ENCODE assay signal across 8 cellular contexts in genomic region chr5:142324871-142325676, GRCh38. TPM values are rescaled to one million over a fixed set of nuclear protein-coding genes. Genes with fewer than 3 reads are reported as not detected.
A peak's percentile ranks its signal among the peaks of the same experiment; 100 is the strongest.
DNase-seq lines count a peak whose midpoint lies in the region; ATAC-seq, FAIRE-seq and TF ChIP-seq lines count a peak whose summit lies in the region.

SPRY4 (minus strand) TSS chr5:142325021; CDS start chr5:142315108, 9,913 bp downstream.

- TF ChIP-seq EP300 in HepG2 (IDR thresholded peaks at IDR 0.05; ENCODE audit: low read depth in 2 of 2, low read length in 2 of 2) (peak in 1 of 2 experiments; percentile 41; a peak in 1 of 4 replicates), HepG2 (CRISPR knock-in tag; IDR thresholded peaks at IDR 0.05; ENCODE audit: borderline replicate concordance) (no peak)

- TF ChIP-seq RAD21 in HepG2 (CRISPR knock-in tag; IDR thresholded peaks at IDR 0.05): peak; percentile 57; the same call in 1 of the 2 replicates

- no TSS peak for BruUV-seq in HepG2 (replicated peaks; lab: Mats Ljungman, UMichigan)

- H3K4me2 ChIP-seq in BLaER1 treated with 17β-estradiol and CSF1 and Interleukin-3, amounts not matched to agents 10 nM and 100 nM: peak within 1 kb of the TSS; percentile 86 to 99 (median 97)
- peak within 1 kb of the TSS; percentile 96 for H3K4me2 ChIP-seq in HepG2 (ENCODE audit: low read depth, low read length)

- TF ChIP-seq POLR2A in HepG2 (IDR thresholded peaks at IDR 0.05; ENCODE audit: insufficient read depth in 1 of 2, low read depth in 2 of 2, low read length in 2 of 2): peak in 1 of 2 experiments; percentile 93; a peak in 2 of 4 replicates

- POLR2A ChIA-PET in HepG2 (lab: Yijun Ruan, JAX): interaction anchor here (0.6 to 10.3 kb wide), 14 partner anchors 15 to 224 kb away, joined by 3 to 122 read pairs (median 3); no protein-coding TSS in a partner anchor

- ATAC-seq in GM19328 (IDR thresholded peaks at IDR 0.05; ENCODE audit: unreplicated experiment) (peak; percentile 73), HG03520 (IDR thresholded peaks at IDR 0.05; ENCODE audit: unreplicated experiment) (peak; percentile 71), HepG2 (peak; percentile 57)

- peaks cover 73% of the 10 kb centered on the region for H3K79me2 ChIP-seq in HepG2 (ENCODE audit: insufficient read depth, low read length)

- H3K9ac ChIP-seq in BLaER1 treated with 17β-estradiol and CSF1 and Interleukin-3, amounts not matched to agents 10 nM and 100 nM: peak within 1 kb of the TSS; percentile 80 to 97 (median 89)
- H3K9ac ChIP-seq in HepG2 (ENCODE audit: insufficient read depth, low read depth, low read length): peak within 1 kb of the TSS; percentile 88

- peaks cover 0 to 47% (median 36%) of the 10 kb centered on the region in 11 experiments; a peak in 20 of 22 replicates for H4K20me1 ChIP-seq in BLaER1 treated with 17β-estradiol and CSF1 and Interleukin-3, amounts not matched to agents 10 nM and 100 nM
- peaks cover 36% of the 10 kb centered on the region for H4K20me1 ChIP-seq in HepG2 (ENCODE audit: insufficient read depth, low read length)

- peaks cover 0 to 18% (median 5%) of the 10 kb centered on the region in 11 experiments; a peak in 10 of 22 replicates for H3K27me3 ChIP-seq in BLaER1 treated with 17β-estradiol and CSF1 and Interleukin-3, amounts not matched to agents 10 nM and 100 nM
- H3K27me3 ChIP-seq in dorsolateral prefrontal cortex (peaks cover 0 to 48% (median 0%) of the 10 kb centered on the region in 45 donors), HepG2 (ENCODE audit: control insufficient read depth in 1 of 2, insufficient read depth in 2 of 2, low read length in 2 of 2) (no peaks in the 10 kb centered on the region; a peak in 1 of 5 replicates)

- H3K4me3 ChIP-seq in BLaER1 treated with 17β-estradiol and CSF1 and Interleukin-3, amounts not matched to agents 10 nM and 100 nM: peak within 1 kb of the TSS; percentile 59 to 98 (median 90)
- H3K4me3 ChIP-seq in dorsolateral prefrontal cortex: peak within 1 kb of the TSS; percentile 37 to 95 (median 73)
- peak within 1 kb of the TSS; percentile 92 to 99 (median 98) for H3K4me3 ChIP-seq in HepG2 (replicated peaks in 1 of 3; ENCODE audit: insufficient read depth in 1 of 3, low read depth in 2 of 3, low read length in 3 of 3)

- WGBS in HepG2 (ENCODE audit: low lambda C conversion rate): 0% methylated on average over 24 of the region's 52 CpGs

- H3K9me3 ChIP-seq in BLaER1 treated with 17β-estradiol and CSF1 and Interleukin-3, amounts not matched to agents 10 nM and 100 nM (replicated peaks in 1 of 11): no peaks in the 10 kb centered on the region
- no peaks in the 10 kb centered on the region for H3K9me3 ChIP-seq in HepG2 (ENCODE audit: low read length)

- intact Hi-C loops in dorsolateral prefrontal cortex (cut with DNase I) (no loop called here), HepG2 (cut with micrococcal nuclease; ENCODE audit: unreplicated experiment) (loop anchor here (2.0 to 5.0 kb wide), 4 partner anchors 32 to 224 kb away; no protein-coding TSS in a partner anchor)

- in situ Hi-C loops in HepG2 (cut with HindIII; ENCODE audit: extremely low pct_ligation_motif_present, low pct_unique_long_range_greater_than_20kb): loop anchor here (5.0 to 25.0 kb wide), 2 partner anchors 37 to 163 kb away; no protein-coding TSS in a partner anchor

- TF ChIP-seq CTCF in dorsolateral prefrontal cortex (IDR thresholded peaks at IDR 0.05 in 54 of 56, conservative IDR thresholded peaks at IDR 0.05 in 2 of 56; ENCODE audit: low read depth in 1 of 56, partially characterized antibody in 56 of 56) (peak in 28 of 56 donors; percentile 3 to 43 (median 27)), HepG2 (CRISPR knock-in tag; IDR thresholded peaks at IDR 0.05) (no peak; the same call in 1 of the 2 replicates)

- DNase-seq in NCI-H526 treated with DMSO at 0.1 percent for 48 hours (lab: John Stamatoyannopoulos, UW) (peak; percentile 88), dorsolateral prefrontal cortex (peak; percentile 76 to 93 (median 88)), HepG2 (ENCODE audit: low spot score) (peak; percentile 97)
- peak; percentile 66 to 71 for DNase-seq in activated CD4-positive, alpha-beta T cell treated with anti-CD3 and anti-CD28 coated beads, Interleukin-2, amount 50 U/mL, for 4 hours
- peak; percentile 82 for DNase-seq in stimulated activated CD4-positive, alpha-beta T cell treated with anti-CD3 and anti-CD28 coated beads, Interleukin-2, amount 100 ng/mL, for 48 hours

- peak within 1 kb of the TSS; percentile 35 to 95 (median 86); a peak in 21 of 22 replicates for H3K27ac ChIP-seq in BLaER1 treated with 17β-estradiol and CSF1 and Interleukin-3, amounts not matched to agents 10 nM and 100 nM
- H3K27ac ChIP-seq in dorsolateral prefrontal cortex (peak within 1 kb of the TSS in 58 of 59 donors; percentile 5 to 92 (median 80)), HepG2 (ENCODE audit: extremely low read length, insufficient read depth, low read length) (peak within 1 kb of the TSS; percentile 93)

- peaks cover 0 to 10% (median 0%) of the 10 kb centered on the region in 11 experiments; a peak in 4 of 22 replicates for H3K36me3 ChIP-seq in BLaER1 treated with 17β-estradiol and CSF1 and Interleukin-3, amounts not matched to agents 10 nM and 100 nM
- no peaks in the 10 kb centered on the region; a peak in 1 of 5 replicates for H3K36me3 ChIP-seq in HepG2 (replicated peaks in 1 of 2; ENCODE audit: control insufficient read depth in 1 of 2, insufficient read depth in 2 of 2, low read length in 2 of 2)

- CTCF ChIA-PET in HepG2 (lab: Yijun Ruan, JAX; ENCODE audit: low intra/inter-chr PET ratio, low total read pairs): no interaction called here

- H2AFZ ChIP-seq in HepG2 (ENCODE audit: low read length): no peak within 1 kb of the TSS

- peak; percentile 90 for FAIRE-seq in HepG2 (lab: Jason Lieb, UNC)

- H3K4me1 ChIP-seq in BLaER1 treated with 17β-estradiol and CSF1 and Interleukin-3, amounts not matched to agents 10 nM and 100 nM: peaks cover 56 to 73% (median 65%) of the 10 kb centered on the region in 10 experiments
- H3K4me1 ChIP-seq in HepG2 (ENCODE audit: insufficient read depth, low read length): peaks cover 65% of the 10 kb centered on the region

TF ChIP-seq in HepG2, 621 proteins besides CTCF, POLR2A, EP300 and RAD21 (continues in another document):
- TF ChIP-seq ZBTB2 (CRISPR knock-in tag; IDR thresholded peaks at IDR 0.05; ENCODE audit: low read depth) (0 out of 2 replicates have a peak, but pooled peaks have one; percentile 9), TAF1 (CRISPR knock-in tag; IDR thresholded peaks at IDR 0.05) (peak; percentile 95), ZNF770 (CRISPR knock-in tag; IDR thresholded peaks at IDR 0.05) (peak; percentile 84), FOXM1 (CRISPR knock-in tag; IDR thresholded peaks at IDR 0.05) (no peak), KDM4B (CRISPR knock-in tag; IDR thresholded peaks at IDR 0.05) (0 out of 2 replicates have a peak, but pooled peaks have one; percentile 64), HOXD1 (CRISPR knock-in tag; IDR thresholded peaks at IDR 0.05) (no peak)

RNA-seq across cellular contexts. Expression of gene SPRY4, which starts in this region (rescaled TPM):
- 10 to 100 TPM in 102 of 120 experiments, 1 to 10 TPM in 18; 7.2 to 26.4 (median 14.3) TPM for total RNA-seq in dorsolateral prefrontal cortex
- 8.9 and 9.0 TPM in 2 replicates for total RNA-seq in HepG2 (2016; rRNA removed; fragmentation: Illumina TruSeq; extraction: Trizol)
- 1.6 and 1.8 TPM in 2 replicates for total RNA-seq in HepG2 (2016; cell fraction: cytosol; rRNA removed; fragmentation: Illumina TruSeq; extraction: Trizol; ENCODE audit: low read depth)
- total RNA-seq in HepG2 (2016; cell fraction: insoluble cytoplasmic fraction; rRNA removed; fragmentation: Illumina TruSeq; extraction: Trizol): 8.3 and 8.7 TPM in 2 replicates
- total RNA-seq in HepG2 (2016; cell fraction: membrane; rRNA removed; fragmentation: Illumina TruSeq; extraction: Trizol): 5.8 and 6.0 TPM in 2 replicates
- 12.5 and 16.8 TPM in 2 replicates for total RNA-seq in HepG2 (2016; cell fraction: nucleus; rRNA removed; fragmentation: Illumina TruSeq; extraction: Trizol)
- polyA plus RNA-seq in HepG2 (2011; rRNA removed): 17.8 and 19.2 TPM in 2 replicates
- 10.9 and 12.6 TPM in 2 replicates for polyA plus RNA-seq in HepG2 (2011; cell fraction: cytosol; rRNA removed)
- polyA plus RNA-seq in HepG2 (2011; cell fraction: nucleus; rRNA removed): 61.0 and 63.7 TPM in 2 replicates
- 10.0 and 17.2 TPM in 2 replicates for polyA plus RNA-seq in HepG2 (2012)
- 0.37 and 0.40 TPM in 2 replicates for polyA plus RNA-seq in HepG2 (2016; cell fraction: cytosol; fragmentation: Illumina TruSeq; extraction: Trizol; ENCODE audit: low read depth)
- 6.9 and 9.0 TPM in 2 replicates for polyA plus RNA-seq in HepG2 (2016; cell fraction: insoluble cytoplasmic fraction; fragmentation: Illumina TruSeq; extraction: Trizol; ENCODE audit: low read depth)
- polyA plus RNA-seq in HepG2 (2016; cell fraction: membrane; fragmentation: Illumina TruSeq; extraction: Trizol; ENCODE audit: low read depth): 2.0 and 2.1 TPM in 2 replicates
- 21.3 and 22.7 TPM in 2 replicates for polyA plus RNA-seq in HepG2 (2016; cell fraction: nucleus; fragmentation: Illumina TruSeq; extraction: Trizol; ENCODE audit: insufficient read depth, low read depth)
- polyA minus RNA-seq in HepG2 (2011; rRNA and poly(A)+ RNA removed; ENCODE audit: low replicate concordance): 0.09 and 81.1 TPM in 2 replicates
- 21.7 and 22.2 TPM in 2 replicates for polyA minus RNA-seq in HepG2 (2011; cell fraction: cytosol; rRNA and poly(A)+ RNA removed)
- 40.0 and 40.4 TPM in 2 replicates for polyA minus RNA-seq in HepG2 (2011; cell fraction: nucleus; rRNA and poly(A)+ RNA removed)

Comparison
In these comparisons a context has a peak if more than half of its experiments do, and no peak if none do; other contexts are left out.
1. Peak in every context shown above with its lines: DNase-seq, ATAC-seq, H3K4me3 ChIP-seq and H3K27ac ChIP-seq.